ENCODE assay signal across 8 cellular contexts in genomic region chr19:9834726-9835506, GRCh38. TPM values are rescaled to one million over a fixed set of nuclear protein-coding genes. Genes with fewer than 3 reads are reported as not detected.
DNase-seq lines count a peak whose midpoint lies in the region; ATAC-seq and TF ChIP-seq lines count a peak whose summit lies in the region.

PIN1 (plus strand) TSS chr19:9835318; CDS start chr19:9835345, 27 bp downstream.

- H3K27ac ChIP-seq in RWPE2 (ENCODE audit: poor library complexity, severe bottlenecking), result no peak within 1 kb of the TSS

- no peaks in the 10 kb centered on the region for H3K27me3 ChIP-seq in RWPE2 (ENCODE audit: insufficient read depth, poor library complexity, severe bottlenecking)

- H3K9me3 Mint-ChIP-seq in activated T-helper 2 cell treated with anti-CD3 and anti-CD28 coated beads, Interferon-gamma antibody, Interleukin-2, Interleukin-4, amounts not matched to agents 10 μg/mL and 5 μg/mL and 100 μg/mL, durations not matched to agents 14 hours and 24 hours and 36 hours, result no peaks in the 10 kb centered on the region
- H3K9me3 Mint-ChIP-seq in natural killer cell, result no peaks in the 10 kb centered on the region

- H3K27ac Mint-ChIP-seq in activated T-helper 2 cell treated with anti-CD3 and anti-CD28 coated beads, Interferon-gamma antibody, Interleukin-2, Interleukin-4, amounts not matched to agents 10 μg/mL and 5 μg/mL and 100 μg/mL, durations not matched to agents 14 hours and 24 hours and 36 hours, result peak within 1 kb of the TSS; percentile 74
- peak within 1 kb of the TSS; percentile 85 to 89 for H3K27ac Mint-ChIP-seq in natural killer cell

- H3K4me1 ChIP-seq in RWPE2 (ENCODE audit: insufficient read depth, poor library complexity, severe bottlenecking), result no peaks in the 10 kb centered on the region

- ATAC-seq in RWPE2 (ENCODE audit: low read depth), result peak; percentile 98
- ATAC-seq in natural killer cell, result peak; percentile 95 to 99 (median 96)

- intact Hi-C loops in activated T-helper 2 cell treated with anti-CD3 and anti-CD28 coated beads, Interferon-gamma antibody, Interleukin-2, Interleukin-4, amounts not matched to agents 10 μg/mL and 5 μg/mL and 100 μg/mL, durations not matched to agents 14 hours and 24 hours and 36 hours (cut with micrococcal nuclease), result loop anchor here (1.0 kb wide), 1 partner anchor 79 kb away; no protein-coding TSS in a partner anchor
- intact Hi-C loops in natural killer cell (cut with micrococcal nuclease), result loop anchor here (1.0 to 5.0 kb wide), 2 partner anchors 16 to 48 kb away; partner anchors contain the start of gene FBXL12

- peak; percentile 53 for TF ChIP-seq CTCF in RWPE2 (IDR thresholded peaks at IDR 0.05; ENCODE audit: poor library complexity, severe bottlenecking)
- no peak for TF ChIP-seq CTCF in fibroblast of mammary gland (conservative IDR thresholded peaks at IDR 0.05; ENCODE audit: control insufficient read depth, insufficient read depth, low read depth, low read length)
- TF ChIP-seq CTCF in natural killer cell (IDR thresholded peaks at IDR 0.05), result peak; percentile 21

- no peaks in the 10 kb centered on the region for H3K27me3 Mint-ChIP-seq in activated T-helper 2 cell treated with anti-CD3 and anti-CD28 coated beads, Interferon-gamma antibody, Interleukin-2, Interleukin-4, amounts not matched to agents 10 μg/mL and 5 μg/mL and 100 μg/mL, durations not matched to agents 14 hours and 24 hours and 36 hours (ENCODE audit: low read depth)
- H3K27me3 Mint-ChIP-seq in natural killer cell (ENCODE audit: low read depth in 2 of 2), result no peaks in the 10 kb centered on the region

- H3K36me3 Mint-ChIP-seq in activated T-helper 2 cell treated with anti-CD3 and anti-CD28 coated beads, Interferon-gamma antibody, Interleukin-2, Interleukin-4, amounts not matched to agents 10 μg/mL and 5 μg/mL and 100 μg/mL, durations not matched to agents 14 hours and 24 hours and 36 hours (ENCODE audit: low read depth), result peaks cover 27% of the 10 kb centered on the region
- H3K36me3 Mint-ChIP-seq in natural killer cell, result no peaks in the 10 kb centered on the region

- DNase-seq in ELR (ENCODE audit: low read depth) (peak; percentile 99), H4 (ENCODE audit: low spot score) (peak; percentile 96), LoVo (ENCODE audit: low spot score) (peak; percentile 98), RWPE2 (ENCODE audit: low spot score) (peak; percentile 98), fibroblast of mammary gland (ENCODE audit: low read depth) (peak; percentile 97), natural killer cell (peak; percentile 99)
- DNase-seq in activated T-helper 2 cell treated with anti-CD3 and anti-CD28 coated beads, Interferon-gamma antibody, Interleukin-2, Interleukin-4, amounts not matched to agents 10 μg/mL and 5 μg/mL and 100 μg/mL, durations not matched to agents 14 hours and 24 hours and 36 hours (ENCODE audit: low spot score), result peak; percentile 99
- DNase-seq in stimulated activated naive CD4-positive, alpha-beta T cell treated with Interleukin-2 at 50 U/mL for 16 hours (lab: John Stamatoyannopoulos, UW), result peak; percentile 99

- H3K4me3 ChIP-seq in RWPE2 (ENCODE audit: severe bottlenecking), result peak within 1 kb of the TSS; percentile 71
- peak within 1 kb of the TSS; percentile 84 for H3K4me3 ChIP-seq in fibroblast of mammary gland (ENCODE audit: control insufficient read depth, low read depth, low read length)

- H3K4me1 Mint-ChIP-seq in activated T-helper 2 cell treated with anti-CD3 and anti-CD28 coated beads, Interferon-gamma antibody, Interleukin-2, Interleukin-4, amounts not matched to agents 10 μg/mL and 5 μg/mL and 100 μg/mL, durations not matched to agents 14 hours and 24 hours and 36 hours (ENCODE audit: low read depth), result peaks cover 14% of the 10 kb centered on the region
- peaks cover 12 to 22% of the 10 kb centered on the region in 2 donors for H3K4me1 Mint-ChIP-seq in natural killer cell

- peak within 1 kb of the TSS; percentile 90 for H3K4me3 Mint-ChIP-seq in activated T-helper 2 cell treated with anti-CD3 and anti-CD28 coated beads, Interferon-gamma antibody, Interleukin-2, Interleukin-4, amounts not matched to agents 10 μg/mL and 5 μg/mL and 100 μg/mL, durations not matched to agents 14 hours and 24 hours and 36 hours (ENCODE audit: low read depth)
- H3K4me3 Mint-ChIP-seq in natural killer cell, result peak within 1 kb of the TSS; percentile 85

- H3K36me3 ChIP-seq in RWPE2 (ENCODE audit: low read depth), result peaks cover 28% of the 10 kb centered on the region

- H3K9me3 ChIP-seq in RWPE2 (ENCODE audit: severe bottlenecking), result no peaks in the 10 kb centered on the region

RNA-seq across cellular contexts. Expression of gene PIN1, which starts in this region (rescaled TPM):
- 73.2 and 94.3 TPM in 2 replicates for total RNA-seq in H4 (2014; rRNA removed; shearing (Covaris generic))
- total RNA-seq in activated T-helper 2 cell treated with anti-CD3 and anti-CD28 coated beads, Interferon-gamma antibody, Interleukin-2, Interleukin-4, amounts not matched to agents 10 μg/mL and 5 μg/mL and 100 μg/mL, durations not matched to agents 14 hours and 24 hours and 36 hours, result 84.3 and 87.3 TPM in 2 replicates
- 10 to 100 TPM; 68.3 to 82.6 (median 74.8) TPM for total RNA-seq in natural killer cell
